6 cellular contexts compared by ENCODE assay signal in the genomic region with DNA sequence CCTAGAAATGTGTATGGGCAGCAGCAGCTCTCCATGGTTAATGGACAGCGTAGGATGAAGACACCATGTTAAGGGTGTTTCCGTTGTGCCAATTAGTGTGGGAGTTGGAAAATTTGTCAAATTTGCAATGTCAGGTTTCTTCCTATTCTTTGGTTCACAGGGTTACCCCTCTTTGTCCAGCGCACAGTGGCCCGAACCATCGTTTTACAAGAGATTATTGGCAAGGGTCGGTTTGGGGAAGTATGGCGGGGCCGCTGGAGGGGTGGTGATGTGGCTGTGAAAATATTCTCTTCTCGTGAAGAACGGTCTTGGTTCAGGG.
"Had no signal": no experiment of that assay in that cellular context is flagged by ENCODE, and none has a peak within 500 bp of the region (broad histone marks: within the 10 kb centered on the region; RNA-seq: fewer than 3 reads in every experiment).

No MANE protein-coding gene starts in this region.

- H3K27me3 Mint-ChIP-seq: memory B cell had no signal

- H3K27ac ChIP-seq: brain microvascular endothelial cell, left ventricle myocardium inferior, suprapubic skin had no signal

- H3K9me3 ChIP-seq: left ventricle myocardium inferior, suprapubic skin, upper lobe of left lung had no signal

- H3K4me3 ChIP-seq: left ventricle myocardium inferior, suprapubic skin, upper lobe of left lung had no signal

- H3K9me3 Mint-ChIP-seq: memory B cell, nephron progenitor cell had no signal

- H3K27me3 ChIP-seq: brain microvascular endothelial cell, suprapubic skin, upper lobe of left lung had no signal

- H3K27ac Mint-ChIP-seq: memory B cell, nephron progenitor cell had no signal

- H3K4me3 Mint-ChIP-seq: memory B cell, nephron progenitor cell had no signal

- H3K4me1 ChIP-seq: suprapubic skin had no signal
